Comparison of ENCODE assay signal across 9 cellular contexts in genomic region chr12:52151859-52152783, GRCh38. TPM values are rescaled to one million over a fixed set of nuclear protein-coding genes. Genes with fewer than 3 reads are reported as not detected.
DNase-seq lines count a peak whose midpoint lies in the region; ATAC-seq, FAIRE-seq and TF ChIP-seq lines count a peak whose summit lies in the region.
"Had no signal": no experiment of that assay in that cellular context is flagged by ENCODE, and none has a peak within 500 bp of the region (broad histone marks: within the 10 kb centered on the region; RNA-seq: fewer than 3 reads in every experiment).

No MANE protein-coding gene starts in this region.

- no peak overlapping the region for H3K9ac ChIP-seq in OCI-LY1 (ENCODE audit: low read length)

- no peaks in the 10 kb centered on the region for H3K36me3 ChIP-seq in OCI-LY1 (ENCODE audit: insufficient read depth, low read length)
- no peaks in the 10 kb centered on the region for H3K36me3 ChIP-seq in pancreas
- H3K36me3 ChIP-seq in tibial artery, result no peaks in the 10 kb centered on the region

- H3K9me2 ChIP-seq in OCI-LY1 (ENCODE audit: low read depth, low read length), result no peaks in the 10 kb centered on the region

- no peaks in the 10 kb centered on the region for H3K27me3 Mint-ChIP-seq in activated T-helper 17 cell treated with anti-CD3 and anti-CD28 coated beads, Interleukin-2, amount 50 U/mL, for 72 hours

- peak overlapping the region; percentile 76 for H3K27ac Mint-ChIP-seq in activated T-helper 17 cell treated with anti-CD3 and anti-CD28 coated beads, Interleukin-2, amount 50 U/mL, for 72 hours

- H3K36me3 Mint-ChIP-seq in activated T-helper 17 cell treated with anti-CD3 and anti-CD28 coated beads, Interleukin-2, amount 50 U/mL, for 72 hours (ENCODE audit: low read depth), result no peaks in the 10 kb centered on the region

- no peak overlapping the region for H3K27ac ChIP-seq in OCI-LY1 (ENCODE audit: low read depth, low read length, poor library complexity, severe bottlenecking)
- peak overlapping the region; percentile 99 for H3K27ac ChIP-seq in foreskin keratinocyte
- H3K27ac ChIP-seq in pancreas, result no peak overlapping the region
- H3K27ac ChIP-seq in tibial artery, result peak overlapping the region; percentile 55 to 67

- H3K9me3 ChIP-seq in OCI-LY1 (ENCODE audit: low read length), result no peaks in the 10 kb centered on the region
- no peaks in the 10 kb centered on the region for H3K9me3 ChIP-seq in pancreas
- H3K9me3 ChIP-seq in tibial artery, result no peaks in the 10 kb centered on the region

- H3K9me3 Mint-ChIP-seq in activated T-helper 17 cell treated with anti-CD3 and anti-CD28 coated beads, Interleukin-2, amount 50 U/mL, for 72 hours, result no peaks in the 10 kb centered on the region

- DNase-seq in DMS 273 (lab: John Stamatoyannopoulos, UW; ENCODE audit: unreplicated experiment) (peak; percentile 76), DMS 273 treated with DMSO at 0.1 percent for 48 hours (lab: John Stamatoyannopoulos, UW) (no peak), foreskin keratinocyte (peak; percentile 81 to 88), pancreas (peak; percentile 61 to 94 (median 82)), tibial artery (peak; percentile 63 to 83)

- H3K4me3 ChIP-seq in OCI-LY1 (ENCODE audit: low read depth, low read length, poor library complexity, severe bottlenecking) (peak overlapping the region; percentile 44), pancreas (peak overlapping the region in 3 of 4 donors; percentile 11 to 47 (median 41)), tibial artery (peak overlapping the region; percentile 33 to 58)

- peak overlapping the region; percentile 67 for H3K4me3 Mint-ChIP-seq in activated T-helper 17 cell treated with anti-CD3 and anti-CD28 coated beads, Interleukin-2, amount 50 U/mL, for 72 hours

- TF ChIP-seq CTCF in OCI-LY1 (IDR thresholded peaks at IDR 0.05; ENCODE audit: low read length), result peak; percentile 75
- peak; percentile 98 for TF ChIP-seq CTCF in foreskin keratinocyte (conservative IDR thresholded peaks at IDR 0.05)
- TF ChIP-seq CTCF in pancreas (IDR thresholded peaks at IDR 0.05), result peak; percentile 87 to 97 (median 90)
- peak; percentile 81 to 90 for TF ChIP-seq CTCF in tibial artery (IDR thresholded peaks at IDR 0.05)

- H4K20me1 ChIP-seq in OCI-LY1 (ENCODE audit: insufficient read depth, low read length), result no peaks in the 10 kb centered on the region

- no peaks in the 10 kb centered on the region for H3K79me2 ChIP-seq in OCI-LY1 (ENCODE audit: insufficient read depth, low read length)

- peaks cover 28% of the 10 kb centered on the region for H3K4me1 Mint-ChIP-seq in activated T-helper 17 cell treated with anti-CD3 and anti-CD28 coated beads, Interleukin-2, amount 50 U/mL, for 72 hours

- peak; percentile 84 for ATAC-seq in activated T-helper 17 cell treated with anti-CD3 and anti-CD28 coated beads, Interleukin-2, amount 50 U/mL, for 72 hours (replicated peaks)
- peak; percentile 24 for ATAC-seq in foreskin keratinocyte
- ATAC-seq in pancreas, result peak; percentile 65 to 76 (median 70)
- ATAC-seq in GM18519 (IDR thresholded peaks at IDR 0.05; ENCODE audit: low FRiP score, unreplicated experiment), result no peak

- H3K4me1 ChIP-seq in OCI-LY1 (ENCODE audit: insufficient read depth, low read length, severe bottlenecking) (no peaks in the 10 kb centered on the region), foreskin keratinocyte (peaks cover 62% of the 10 kb centered on the region), pancreas (peaks cover 0 to 6% (median 3%) of the 10 kb centered on the region in 3 donors), tibial artery (peaks cover 4 to 45% (median 35%) of the 10 kb centered on the region in 4 donors)

- H3K27me3 ChIP-seq in OCI-LY1 (ENCODE audit: insufficient read depth, low read length) (no peaks in the 10 kb centered on the region), foreskin keratinocyte (no peaks in the 10 kb centered on the region), pancreas (no peaks in the 10 kb centered on the region), tibial artery (peaks cover 0 to 3% of the 10 kb centered on the region in 2 donors)

- WGBS in pancreas, 2 donors, result 5 to 7% methylated on average over 52 to 62 of the region's 62 CpGs

- intact Hi-C loops in pancreas (cut with DNase I) (no loop called here), tibial artery (cut with DNase I; ENCODE audit: low total_unique reads) (no loop called here)

- H3F3A ChIP-seq in OCI-LY1 (ENCODE audit: insufficient read depth, low read length), result no peaks in the 10 kb centered on the region

- no peak for FAIRE-seq in pancreas (lab: Jason Lieb, UNC)
- FAIRE-seq: A204.1 had no signal

- peak overlapping the region; percentile 43 for H3K4me2 ChIP-seq in OCI-LY1 (ENCODE audit: low read length)

- no peak overlapping the region for H2AFZ ChIP-seq in OCI-LY1 (ENCODE audit: low read length)

RNA-seq across cellular contexts. Expression of gene KRT80, which starts 39.7 kb away (rescaled TPM):
- total RNA-seq in activated T-helper 17 cell treated with anti-CD3 and anti-CD28 coated beads, Interleukin-2, amount 50 U/mL, for 72 hours, result not detected
- total RNA-seq in foreskin keratinocyte (2.5 and 5.3 TPM in 2 replicates), pancreas (10 to 100 TPM in 3 of 6 donors, 1 to 10 TPM in 3; 4.8 to 18.3 (median 9.0) TPM)
- polyA plus RNA-seq in foreskin keratinocyte (2.2 and 4.1 TPM in 2 replicates), pancreas (1 to 10 TPM; 8.1 to 9.1 TPM)

Comparison
In these comparisons a context has a peak if more than half of its experiments do, and no peak if none do; other contexts are left out.
1. H3K27ac ChIP-seq: peak in foreskin keratinocyte (single experiment) and tibial artery (2 of 2); none in OCI-LY1 (single experiment) and pancreas (0 of 4).
2. Peak in every context shown above with its lines, with median percentiles within 50 percentile points of each other: H3K4me3 ChIP-seq and CTCF ChIP-seq.